In genomic region chr4:52157641-52158316, GRCh38 we compare ENCODE assay signal across 23 cellular contexts.
A peak's percentile ranks its signal among the peaks of the same experiment; 100 is the strongest.
DNase-seq lines count a peak whose midpoint lies in the region; ATAC-seq and TF ChIP-seq lines count a peak whose summit lies in the region.
"Had no signal": no experiment of that assay in that cellular context is flagged by ENCODE, and none has a peak within 500 bp of the region (broad histone marks: within the 10 kb centered on the region; RNA-seq: fewer than 3 reads in every experiment).

No MANE protein-coding gene starts in this region.

- H3K27ac ChIP-seq in heart left ventricle (peak overlapping the region in 5 of 12 donors; percentile 18 to 57 (median 48)), osteoblast (ENCODE audit: low read depth, low read length) (no peak overlapping the region), upper lobe of right lung (no peak overlapping the region)
- H3K27ac ChIP-seq: parathyroid adenoma, testis, WERI-Rb-1 had no signal

- H3K4me1 ChIP-seq in heart left ventricle (peaks cover 0 to 5% (median 0%) of the 10 kb centered on the region in 12 donors), osteoblast (ENCODE audit: insufficient read depth, low read length) (peaks cover 4% of the 10 kb centered on the region), upper lobe of right lung (no peaks in the 10 kb centered on the region)
- H3K4me1 ChIP-seq: BE2C, parathyroid adenoma had no signal

- peak overlapping the region; percentile 57 for H3K4me2 ChIP-seq in osteoblast (ENCODE audit: insufficient read depth, low read length)

- H3K36me3 ChIP-seq in heart left ventricle (no peaks in the 10 kb centered on the region), osteoblast (ENCODE audit: insufficient read depth, low read length) (no peaks in the 10 kb centered on the region), upper lobe of right lung (no peaks in the 10 kb centered on the region)
- H3K36me3 ChIP-seq: BE2C, WERI-Rb-1 had no signal

- H3K4me3 ChIP-seq in heart left ventricle (no peak overlapping the region), fibroblast of pulmonary artery (replicated peaks; ENCODE audit: low read depth, low read length) (no peak overlapping the region), osteoblast (ENCODE audit: insufficient read depth, low read length) (no peak overlapping the region), upper lobe of right lung (no peak overlapping the region)
- H3K4me3 ChIP-seq: GM12878, testis had no signal

- no peaks in the 10 kb centered on the region for H4K20me1 ChIP-seq in osteoblast (ENCODE audit: insufficient read depth, low read length)

- peak overlapping the region; percentile 87 for H2AFZ ChIP-seq in osteoblast (ENCODE audit: low read length)
- H2AFZ ChIP-seq: parathyroid adenoma had no signal

- H3K27me3 ChIP-seq in heart left ventricle (no peaks in the 10 kb centered on the region), osteoblast (ENCODE audit: insufficient read depth, low read length) (no peaks in the 10 kb centered on the region), upper lobe of right lung (no peaks in the 10 kb centered on the region)
- H3K27me3 ChIP-seq: BE2C, testis had no signal

- DNase-seq in heart left ventricle (no peak), Right ventricle myocardium superior (no peak), fibroblast of pulmonary artery (ENCODE audit: low read depth) (peak; percentile 6), osteoblast (ENCODE audit: insufficient read length, low spot score, missing footprints) (peak; percentile 80), upper lobe of right lung (no peak), NCI-H1048 (lab: John Stamatoyannopoulos, UW) (no peak)
- DNase-seq in stimulated activated CD4-positive, alpha-beta T cell treated with anti-CD3 and anti-CD28 coated beads, Interleukin-12 subunit alpha, Interleukin-12 subunit beta, amount 100 ng/mL, for 4 hours, result no peak
- DNase-seq: 8988T; activated CD4-positive, alpha-beta T cell treated with anti-CD3 and anti-CD28 coated beads, Interleukin-2, amount 50 U/mL, for 1 hour; BE2C; effector memory CD8-positive, alpha-beta T cell; mesendoderm; MM.1S; NCI-H1436 treated with DMSO at 0.1 percent for 48 hours; NCI-H524; stimulated activated CD4-positive, alpha-beta T cell treated with anti-CD3 and anti-CD28 coated beads, Interleukin-1b, Interleukin-23, amount 100 ng/mL, for 48 hours; testis; WERI-Rb-1 had no signal

- H3K79me2 ChIP-seq in osteoblast (ENCODE audit: insufficient read depth, low read length), result no peaks in the 10 kb centered on the region
- H3K79me2 ChIP-seq: parathyroid adenoma had no signal

- ATAC-seq in heart left ventricle (peak in 3 of 4 donors; percentile 38 to 61 (median 55)), Right ventricle myocardium superior (ENCODE audit: poor library complexity) (no peak), upper lobe of right lung (no peak), HG02938 (IDR thresholded peaks at IDR 0.05; ENCODE audit: unreplicated experiment) (no peak)
- ATAC-seq: activated T-helper 17 cell treated with anti-CD3 and anti-CD28 coated beads, Interleukin-2, amount 50 U/mL, for 72 hours; effector memory CD8-positive, alpha-beta T cell; esophagus mucosa; GM12878 had no signal

- peaks cover 0 to 6% (median 0%) of the 10 kb centered on the region in 12 donors for H3K9me3 ChIP-seq in heart left ventricle
- no peaks in the 10 kb centered on the region for H3K9me3 ChIP-seq in osteoblast (ENCODE audit: low read depth, low read length)
- H3K9me3 ChIP-seq in upper lobe of right lung, result no peaks in the 10 kb centered on the region
- H3K9me3 ChIP-seq: BE2C, testis had no signal

- intact Hi-C loops in heart left ventricle (cut with DNase I), result no loop called here
- intact Hi-C loops in Right ventricle myocardium superior (cut with DNase I), result no loop called here
- intact Hi-C loops in upper lobe of right lung (cut with DNase I), result no loop called here

- TF ChIP-seq CTCF in heart left ventricle (IDR thresholded peaks at IDR 0.05) (no peak), fibroblast of pulmonary artery (IDR thresholded peaks at IDR 0.05; ENCODE audit: low read length, missing control alignments) (no peak), osteoblast (IDR thresholded peaks at IDR 0.05; ENCODE audit: extremely low read depth, low read depth, low read length) (no peak), upper lobe of right lung (IDR thresholded peaks at IDR 0.05) (no peak)

- 28 to 48% (median 36%) methylated on average over 4 of the region's 4 CpGs for WGBS in heart left ventricle, 4 donors

- no peak for TF ChIP-seq POLR2A in heart left ventricle (IDR thresholded peaks at IDR 0.05)

Comparison
In these comparisons a context has a peak if more than half of its experiments do, and no peak if none do; other contexts are left out.
1. ATAC-seq: peak in heart left ventricle (3 of 4); none in Right ventricle myocardium superior (single experiment), upper lobe of right lung (single experiment) and HG02938 (single experiment).
2. DNase-seq: peak in fibroblast of pulmonary artery (single experiment) and osteoblast (single experiment); none in heart left ventricle (0 of 5), Right ventricle myocardium superior (single experiment), upper lobe of right lung (single experiment), NCI-H1048 (single experiment) and stimulated activated CD4-positive, alpha-beta T cell treated with anti-CD3 and anti-CD28 coated beads, Interleukin-12 subunit alpha, Interleukin-12 subunit beta, amount 100 ng/mL, for 4 hours (single experiment).